Comparison of ENCODE assay signal across 14 cellular contexts in the genomic region with DNA sequence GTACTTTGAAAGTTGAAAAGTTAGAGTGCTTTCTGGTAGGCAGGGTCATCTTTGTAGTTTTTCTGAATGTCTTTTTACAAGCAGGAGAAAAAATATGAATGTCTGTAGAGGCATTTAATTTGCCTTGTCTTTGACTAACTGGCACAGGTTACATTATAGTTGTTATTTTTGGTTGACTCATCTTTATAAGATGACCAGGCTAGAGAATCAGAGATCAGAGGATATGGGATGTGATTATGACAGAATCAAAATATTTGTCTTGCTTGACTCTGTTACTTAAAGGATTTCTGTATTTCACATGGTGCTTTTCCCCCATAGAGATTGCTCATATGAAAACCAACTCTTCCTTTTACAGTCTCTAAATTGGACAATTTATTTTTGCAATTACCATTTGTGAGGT. TPM values are rescaled to one million over a fixed set of nuclear protein-coding genes. Genes with fewer than 3 reads are reported as not detected.
DNase-seq lines count a peak whose midpoint lies in the region; TF ChIP-seq lines count a peak whose summit lies in the region.
"Had no signal": no experiment of that assay in that cellular context is flagged by ENCODE, and none has a peak within 500 bp of the region (broad histone marks: within the 10 kb centered on the region; RNA-seq: fewer than 3 reads in every experiment).

No MANE protein-coding gene starts in this region.

- POLR2A ChIA-PET in A673 (lab: Charles Lee; ENCODE audit: low non-redundant PET): no interaction called here

- no peaks in the 10 kb centered on the region for H3K9me3 ChIP-seq in A673 (ENCODE audit: low read depth, low read length, poor library complexity, severe bottlenecking)
- H3K9me3 ChIP-seq: BLaER1, left lung, suprapubic skin had no signal

- no peak for TF ChIP-seq CTCF in A673 (conservative IDR thresholded peaks at IDR 0.05; ENCODE audit: low read depth, low read length)

- CTCF ChIA-PET in A673 (lab: Charles Lee): no interaction called here

- BruUV-seq in A673 (replicated peaks; lab: Mats Ljungman, UMichigan): TSS peak; percentile 19

- H3K27me3 ChIP-seq in A673 (replicated peaks; ENCODE audit: insufficient read depth, low read depth, low read length, poor library complexity): no peaks in the 10 kb centered on the region
- H3K27me3 ChIP-seq: BLaER1, suprapubic skin had no signal

- no peak for DNase-seq in A673 (ENCODE audit: low spot score)
- DNase-seq in HCEC 1CT: peak; percentile 61
- peak; percentile 35 for DNase-seq in amniotic epithelial cell (ENCODE audit: low read depth)
- DNase-seq in glomerular visceral epithelial cell (ENCODE audit: extremely low spot score): peak; percentile 20
- no peak for DNase-seq in NCI-H82 treated with DMSO at 0.1 percent for 48 hours (lab: John Stamatoyannopoulos, UW; ENCODE audit: unreplicated experiment)
- DNase-seq in stimulated activated CD4-positive, alpha-beta T cell treated with anti-CD3 and anti-CD28 coated beads, Interleukin-15, amount 100 ng/mL, for 24 hours: no peak
- DNase-seq in NK-92 treated with Interleukin-12 subunit alpha and Interleukin-12 subunit beta, amount 100 ng/mL, for 24 hours (lab: John Stamatoyannopoulos, UW): no peak
- DNase-seq in NCI-H2196 (lab: John Stamatoyannopoulos, UW; ENCODE audit: unreplicated experiment): no peak
- DNase-seq: left lung, NCI-H187 treated with DMSO at 0.1 percent for 48 hours, T1000 had no signal

- H3K27ac ChIP-seq in A673 (ENCODE audit: low read depth, low read length, poor library complexity, severe bottlenecking): no peak overlapping the region
- H3K27ac ChIP-seq: BLaER1, left lung, parathyroid adenoma, suprapubic skin had no signal

- H3K4me3 ChIP-seq in A673 (ENCODE audit: low read depth, low read length, poor library complexity, severe bottlenecking): no peak overlapping the region
- H3K4me3 ChIP-seq: BLaER1 had no signal

- no peaks in the 10 kb centered on the region for H3K36me3 ChIP-seq in A673 (ENCODE audit: insufficient read depth, low read length, poor library complexity, severe bottlenecking)
- H3K36me3 ChIP-seq: BLaER1, left lung, suprapubic skin had no signal

- H3K4me1 ChIP-seq in A673 (ENCODE audit: insufficient read depth, low read length, poor library complexity, severe bottlenecking): peaks cover 30% of the 10 kb centered on the region

- intact Hi-C loops in A673 (cut with micrococcal nuclease; ENCODE audit: unreplicated experiment): no loop called here

RNA-seq across cellular contexts. Expression of gene ZMYND11, which starts 2.4 kb away (rescaled TPM):
- total RNA-seq in A673 (2021): 81.2 and 82.8 TPM in 2 replicates

Comparison
In these comparisons a context has a peak if more than half of its experiments do, and no peak if none do; other contexts are left out.
1. DNase-seq: peak in HCEC 1CT (single experiment), amniotic epithelial cell (single experiment) and glomerular visceral epithelial cell (single experiment); none in A673 (single experiment), NCI-H82 treated with DMSO at 0.1 percent for 48 hours (single experiment), stimulated activated CD4-positive, alpha-beta T cell treated with anti-CD3 and anti-CD28 coated beads, Interleukin-15, amount 100 ng/mL, for 24 hours (single experiment), NK-92 treated with Interleukin-12 subunit alpha and Interleukin-12 subunit beta, amount 100 ng/mL, for 24 hours (single experiment) and NCI-H2196 (single experiment).